Comparison of ENCODE assay signal across 10 cellular contexts in the genomic region with DNA sequence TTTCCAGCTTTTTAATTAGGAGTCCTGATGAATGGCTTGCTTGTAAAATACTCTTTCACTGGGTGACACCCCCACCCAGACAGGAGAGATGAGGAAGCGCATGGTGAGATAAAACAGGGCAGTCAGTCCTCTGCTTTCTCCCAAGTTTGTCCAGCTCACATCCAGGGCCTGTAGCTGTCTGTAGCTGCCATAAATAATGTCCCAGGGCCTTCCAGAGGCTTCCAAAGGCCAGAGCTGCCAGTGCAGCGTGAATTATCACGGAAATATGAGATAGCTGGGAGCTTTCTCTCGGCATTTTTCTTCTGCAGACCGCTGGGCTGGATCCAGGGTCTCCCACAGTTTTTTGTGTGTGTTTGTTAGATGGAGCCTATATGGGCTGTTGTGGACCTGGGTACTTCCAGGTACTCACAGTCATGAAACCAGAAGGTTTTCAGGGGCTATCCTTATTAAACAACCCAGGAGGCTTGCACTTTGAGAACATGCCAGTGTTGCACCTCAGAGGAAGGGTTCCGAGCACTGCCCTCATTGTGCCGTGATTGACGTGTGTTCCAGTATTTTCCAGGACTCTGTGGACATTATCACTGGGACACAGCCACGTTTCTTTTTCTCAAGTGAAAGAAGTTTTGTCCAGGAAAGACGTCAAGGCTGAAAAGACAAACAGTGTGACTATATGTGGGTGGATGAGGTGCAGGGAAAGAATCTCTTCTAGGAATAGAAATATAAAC.
A peak's percentile ranks its signal among the peaks of the same experiment; 100 is the strongest.
DNase-seq lines count a peak whose midpoint lies in the region; ATAC-seq, FAIRE-seq and TF ChIP-seq lines count a peak whose summit lies in the region.
"Had no signal": no experiment of that assay in that cellular context is flagged by ENCODE, and none has a peak within 500 bp of the region (broad histone marks: within the 10 kb centered on the region; RNA-seq: fewer than 3 reads in every experiment).

No MANE protein-coding gene starts in this region.

- H3K36me3 Mint-ChIP-seq in HFFc6 (ENCODE audit: low read depth), result no peaks in the 10 kb centered on the region
- H3K36me3 Mint-ChIP-seq: T-cell had no signal

- peaks cover 2% of the 10 kb centered on the region; the same call in 1 of the 2 replicates for H3K27me3 Mint-ChIP-seq in HFFc6 (ENCODE audit: insufficient read depth)
- H3K27me3 Mint-ChIP-seq: T-cell had no signal

- no peak overlapping the region for H3K9ac ChIP-seq in colonic mucosa (ENCODE audit: low read depth in 2 of 2, low read length in 2 of 2)

- peak overlapping the region; percentile 42; the same call in 1 of the 2 replicates for H3K27ac Mint-ChIP-seq in HFFc6
- H3K27ac Mint-ChIP-seq: B cell, T-cell had no signal

- peaks cover 25% of the 10 kb centered on the region for H3K4me1 Mint-ChIP-seq in HFFc6 (ENCODE audit: low read depth)
- H3K4me1 Mint-ChIP-seq: B cell, T-cell had no signal

- no peak for ATAC-seq in GM21723 (IDR thresholded peaks at IDR 0.05; ENCODE audit: unreplicated experiment)
- ATAC-seq: T-cell had no signal

- no peaks in the 10 kb centered on the region for H3K27me3 ChIP-seq in colonic mucosa

- no peak for FAIRE-seq in HTR-8/SVneo (lab: Jason Lieb, UNC)

- H3K4me1 ChIP-seq in colonic mucosa, result no peaks in the 10 kb centered on the region

- H3K4me3 Mint-ChIP-seq in HFFc6, result no peak overlapping the region
- H3K4me3 Mint-ChIP-seq: B cell, T-cell had no signal

- intact Hi-C loops in colonic mucosa (cut with DNase I), result no loop called here

- H3K4me3 ChIP-seq in colonic mucosa (no peak overlapping the region), skeletal muscle cell (ENCODE audit: low read depth, low read length) (no peak overlapping the region)

- no peak for DNase-seq in HFFc6
- DNase-seq in colonic mucosa, result no peak
- DNase-seq in islet precursor cell, result peak; percentile 79
- peak; percentile 73 for DNase-seq in skeletal muscle cell (ENCODE audit: low read depth)
- no peak for DNase-seq in stimulated activated naive CD4-positive, alpha-beta T cell (lab: John Stamatoyannopoulos, UW)
- no peak for DNase-seq in HTR-8/SVneo (ENCODE audit: insufficient read length, low spot score)
- no peak for DNase-seq in substantia nigra (lab: John Stamatoyannopoulos, UW)
- DNase-seq: T-cell had no signal

- H3K27ac ChIP-seq in colonic mucosa (peak overlapping the region; percentile 30), substantia nigra (ENCODE audit: low read depth, low read length, poor library complexity, severe bottlenecking) (no peak overlapping the region)

- H3K9me3 ChIP-seq in colonic mucosa, result no peaks in the 10 kb centered on the region

- H3K9me3 Mint-ChIP-seq in HFFc6, result no peaks in the 10 kb centered on the region
- H3K9me3 Mint-ChIP-seq: T-cell had no signal

- TF ChIP-seq CTCF in HFFc6 (IDR thresholded peaks at IDR 0.05) (no peak), colonic mucosa (IDR thresholded peaks at IDR 0.05) (no peak)

- no peaks in the 10 kb centered on the region for H3K36me3 ChIP-seq in colonic mucosa

Comparison
In these comparisons a context has a peak if more than half of its experiments do, and no peak if none do; other contexts are left out.
1. DNase-seq: peak in islet precursor cell (single experiment) and skeletal muscle cell (single experiment); none in HFFc6 (single experiment), colonic mucosa (single experiment), stimulated activated naive CD4-positive, alpha-beta T cell (0 of 6), HTR-8/SVneo (single experiment) and substantia nigra (0 of 49).